ENCODE assay signal across 15 cellular contexts in genomic region chr3:133854264-133854663, GRCh38. TPM values are rescaled to one million over a fixed set of nuclear protein-coding genes. Genes with fewer than 3 reads are reported as not detected.
DNase-seq lines count a peak whose midpoint lies in the region; ATAC-seq, FAIRE-seq and TF ChIP-seq lines count a peak whose summit lies in the region.
"Had no signal": no experiment of that assay in that cellular context is flagged by ENCODE, and none has a peak within 500 bp of the region (broad histone marks: within the 10 kb centered on the region; RNA-seq: fewer than 3 reads in every experiment).

No MANE protein-coding gene starts in this region.

- no peak for TF ChIP-seq POLR2A in K562 (conservative IDR thresholded peaks at IDR 0.05)

- no peak for TF ChIP-seq CTCF in right atrium auricular region (IDR thresholded peaks at IDR 0.05)
- no peak for TF ChIP-seq CTCF in K562 (IDR thresholded peaks at IDR 0.05 in 2 of 3, conservative IDR thresholded peaks at IDR 0.05 in 1 of 3; ENCODE audit: insufficient read depth in 2 of 3, low read depth in 1 of 3, low read length in 3 of 3)

- H3K9me3 ChIP-seq in right atrium auricular region (no peaks in the 10 kb centered on the region), K562 (replicated peaks; ENCODE audit: control insufficient read depth, insufficient read depth, low read depth, low read length) (no peaks in the 10 kb centered on the region)
- H3K9me3 ChIP-seq: BLaER1 had no signal

- 40% methylated on average over 3 of the region's 3 CpGs for WGBS in K562 (ENCODE audit: insufficient coverage, low coverage, missing lambda C conversion rate)

- no peaks in the 10 kb centered on the region for H3K9me1 ChIP-seq in K562 (ENCODE audit: control insufficient read depth, insufficient read depth, low read length)

- 0 out of 2 replicates have a peak overlapping the region, but pooled peaks have one; percentile 9 for H2AFZ ChIP-seq in K562 (ENCODE audit: low read depth, low read length)

- no peak for ATAC-seq in K562
- ATAC-seq in HG02623 (IDR thresholded peaks at IDR 0.05; ENCODE audit: unreplicated experiment), result no peak

- H3K4me2 ChIP-seq in K562 (ENCODE audit: insufficient read depth, low read length), result no peak overlapping the region
- H3K4me2 ChIP-seq: BLaER1 had no signal

- in situ Hi-C loops in K562 (cut with MboI), result no loop called here

- intact Hi-C loops in cardiac septum (cut with DNase I) (no loop called here), K562 (cut with micrococcal nuclease) (no loop called here)

- H3K27ac ChIP-seq in right atrium auricular region (no peak overlapping the region), K562 (ENCODE audit: extremely low read depth, low read depth, low read length) (no peak overlapping the region)
- H3K27ac ChIP-seq: BLaER1, HL-60 had no signal

- H3K79me2 ChIP-seq in K562 (ENCODE audit: control insufficient read depth, insufficient read depth, low read length), result no peaks in the 10 kb centered on the region; the same call in 2 of the 3 replicates

- TF ChIP-seq RAD21 in K562 (CRISPR knock-in tag; conservative IDR thresholded peaks at IDR 0.05 in 1 of 2, IDR thresholded peaks at IDR 0.05 in 1 of 2), result no peak

- FAIRE-seq in K562 (lab: Jason Lieb, UNC), result no peak

- DNase-seq in cardiac septum (ENCODE audit: low spot score) (peak; percentile 22), right atrium auricular region (ENCODE audit: low spot score) (no peak), K562 (ENCODE audit: extremely low read depth in 1 of 4, low spot score in 3 of 4) (no peak), mesenteric fat pad (ENCODE audit: low spot score) (peak; percentile 33), SHP77 treated with DMSO at 0.1 percent for 48 hours (lab: John Stamatoyannopoulos, UW) (no peak), kidney glomerular epithelial cell (lab: John Stamatoyannopoulos, UW) (no peak)
- DNase-seq: 8988T; AML-193; CD4-positive, CD25-positive, alpha-beta regulatory T cell; DMS53; HCEC 1CT; HFFc6 had no signal

- H3K4me1 ChIP-seq in right atrium auricular region (peaks cover 0 to 20% of the 10 kb centered on the region in 2 donors), K562 (replicated peaks in 1 of 2; ENCODE audit: control insufficient read depth in 2 of 2, insufficient read depth in 2 of 2, low read length in 2 of 2) (peaks cover 23 to 63% of the 10 kb centered on the region in 2 experiments; a peak in 4 of 5 replicates)

- no peaks in the 10 kb centered on the region for H3K27me3 ChIP-seq in right atrium auricular region
- H3K27me3 ChIP-seq in K562 (ENCODE audit: control insufficient read depth in 2 of 2, insufficient read depth in 2 of 2, low read length in 2 of 2), result no peaks in the 10 kb centered on the region
- H3K27me3 ChIP-seq: BLaER1 had no signal

- no peaks in the 10 kb centered on the region for H3K36me3 ChIP-seq in right atrium auricular region
- H3K36me3 ChIP-seq in K562 (ENCODE audit: control insufficient read depth, insufficient read depth, low read length), result no peaks in the 10 kb centered on the region
- H3K36me3 ChIP-seq: BLaER1 had no signal

- no peak overlapping the region for H3K4me3 ChIP-seq in right atrium auricular region
- H3K4me3 ChIP-seq in K562, result no peak overlapping the region
- H3K4me3 ChIP-seq: BLaER1 had no signal

- CTCF ChIA-PET in K562 (lab: Yijun Ruan, JAX; ENCODE audit: low intra/inter-chr PET ratio), result no interaction called here

- 0 out of 4 replicates have a peak overlapping the region, but pooled peaks of 1 of the 2 experiments have one; percentile 37 for H3K9ac ChIP-seq in K562 (ENCODE audit: insufficient read depth in 1 of 2, low read depth in 2 of 2, low read length in 2 of 2)
- H3K9ac ChIP-seq: BLaER1 had no signal

- no peak for TF ChIP-seq EP300 in K562 (IDR thresholded peaks at IDR 0.05; ENCODE audit: low read length)

- no TSS peak for BruUV-seq in K562 (replicated peaks; lab: Mats Ljungman, UMichigan)

- POLR2A ChIA-PET in K562 (lab: Yijun Ruan, JAX), result interaction anchor here (0.7 to 1.9 kb wide), 5 partner anchors 11 to 39 kb away, joined by 3 to 5 read pairs (median 4); no protein-coding TSS in a partner anchor

- H4K20me1 ChIP-seq in K562 (replicated peaks; ENCODE audit: control insufficient read depth, insufficient read depth, low read length), result no peaks in the 10 kb centered on the region
- H4K20me1 ChIP-seq: BLaER1 had no signal

TF ChIP-seq in K562, 482 proteins besides CTCF, POLR2A, EP300 and RAD21 (continues in another document):
- TF ChIP-seq NKRF (IDR thresholded peaks at IDR 0.05; ENCODE audit: borderline replicate concordance), result no peak
- no peak for TF ChIP-seq TBP (optimal IDR thresholded peaks at IDR 0.05; ENCODE audit: low read depth, low read length)
- TF ChIP-seq KLF13 (tag; IDR thresholded peaks at IDR 0.05; ENCODE audit: borderline replicate concordance, low read depth), result no peak
- TF ChIP-seq HDGF (IDR thresholded peaks at IDR 0.05), result no peak
- no peak for TF ChIP-seq ZNF12 (CRISPR knock-in tag; IDR thresholded peaks at IDR 0.05)

RNA-seq across cellular contexts. Expression of gene RAB6B, which starts 41.4 kb away (rescaled TPM):
- 42.4 TPM for total RNA-seq in cardiac septum
- 10 to 100 TPM in 1 of 2 donors, 1 to 10 TPM in 1; 9.5 to 11.5 TPM for total RNA-seq in right atrium auricular region
- total RNA-seq in K562 (2011; cell fraction: chromatin; rRNA removed; ENCODE audit: low replicate concordance), result 4.9 and 6.7 TPM in 2 replicates
- 3.8 and 5.0 TPM in 2 replicates for total RNA-seq in K562 (2011; cell fraction: nucleolus; rRNA removed)
- total RNA-seq in K562 (2011; cell fraction: nucleoplasm; rRNA removed), result 5.4 and 9.9 TPM in 2 replicates
- 0.82 and 0.98 TPM in 2 replicates for total RNA-seq in K562 (2014; rRNA removed)
- 1.5 and 1.7 TPM in 2 replicates for total RNA-seq in K562 (2014; rRNA removed; fragmentation: Illumina TruSeq; extraction: Trizol)
- total RNA-seq in K562 (2015; rRNA removed; fragmentation: Illumina TruSeq; extraction: Trizol), result 0.69 and 1.4 TPM in 2 replicates
- total RNA-seq in K562 (2021), result 9.8 and 11.4 TPM in 2 replicates
- 11.3 and 18.1 TPM in 2 replicates for polyA plus RNA-seq in K562 (2011; rRNA removed)
- 11.5 and 18.2 TPM in 2 replicates for polyA plus RNA-seq in K562 (2011; cell fraction: cytosol; rRNA removed)
- polyA plus RNA-seq in K562 (2011; cell fraction: nucleus; rRNA removed), result 12.1 and 16.6 TPM in 2 replicates
- polyA plus RNA-seq in K562 (2012), result 6.3 and 12.8 TPM in 2 replicates
- polyA plus RNA-seq in K562 (2014; fragmentation: Illumina TruSeq; extraction: Trizol), result 5.2 and 6.3 TPM in 2 replicates
- polyA plus RNA-seq in K562 (2014; fragmentation: Nextera tagmentation; extraction: Ambion mirVana), result under 1 TPM; 0.60 to 0.97 TPM
- polyA plus RNA-seq in K562 (2014; rRNA removed), result 3.0 and 6.7 TPM in 2 replicates
- 12.7 and 20.1 TPM in 2 replicates for polyA minus RNA-seq in K562 (2011; rRNA and poly(A)+ RNA removed)
- polyA minus RNA-seq in K562 (2011; cell fraction: cytosol; rRNA and poly(A)+ RNA removed), result 6.1 and 8.3 TPM in 2 replicates
- 4.3 and 4.7 TPM in 2 replicates for polyA minus RNA-seq in K562 (2011; cell fraction: nucleus; rRNA and poly(A)+ RNA removed)
- total RNA-seq in mesenteric fat pad, result 64.8 TPM

RNA-seq across cellular contexts. Expression of gene SRPRB, which starts 48.6 kb away (rescaled TPM):
- total RNA-seq in cardiac septum (27.6 TPM), right atrium auricular region (10 to 100 TPM; 16.4 to 24.8 TPM), K562 (2014; rRNA removed) (37.7 and 41.9 TPM in 2 replicates), K562 (2014; rRNA removed; fragmentation: Illumina TruSeq; extraction: Trizol) (59.5 and 64.5 TPM in 2 replicates), K562 (2015; rRNA removed; fragmentation: Illumina TruSeq; extraction: Trizol) (37.2 and 41.4 TPM in 2 replicates), K562 (2021) (57.3 and 60.9 TPM in 2 replicates), mesenteric fat pad (58.9 TPM)
- 42.7 and 49.1 TPM in 2 replicates for total RNA-seq in K562 (2011; cell fraction: chromatin; rRNA removed; ENCODE audit: low replicate concordance)
- 52.2 and 60.0 TPM in 2 replicates for total RNA-seq in K562 (2011; cell fraction: nucleolus; rRNA removed)
- 75.3 and 87.6 TPM in 2 replicates for total RNA-seq in K562 (2011; cell fraction: nucleoplasm; rRNA removed)
- polyA plus RNA-seq in K562 (2011; rRNA removed) (48.6 and 66.0 TPM in 2 replicates), K562 (2014; fragmentation: Illumina TruSeq; extraction: Trizol) (43.8 and 51.1 TPM in 2 replicates), K562 (2014; fragmentation: Nextera tagmentation; extraction: Ambion mirVana) (10 to 100 TPM; 29.5 to 37.5 TPM), K562 (2014; rRNA removed) (37.2 and 48.4 TPM in 2 replicates)
- 46.2 and 52.0 TPM in 2 replicates for polyA plus RNA-seq in K562 (2011; cell fraction: cytosol; rRNA removed)
- polyA plus RNA-seq in K562 (2011; cell fraction: nucleus; rRNA removed), result 23.6 and 28.6 TPM in 2 replicates
- 37.4 and 49.1 TPM in 2 replicates for polyA plus RNA-seq in K562 (2012)
- polyA minus RNA-seq in K562 (2011; rRNA and poly(A)+ RNA removed), result 84.1 and 107 TPM in 2 replicates
- polyA minus RNA-seq in K562 (2011; cell fraction: cytosol; rRNA and poly(A)+ RNA removed), result 36.2 and 65.5 TPM in 2 replicates
- 12.9 and 23.4 TPM in 2 replicates for polyA minus RNA-seq in K562 (2011; cell fraction: nucleus; rRNA and poly(A)+ RNA removed)

Comparison
In these comparisons a context has a peak if more than half of its experiments do, and no peak if none do; other contexts are left out.
1. DNase-seq: peak in cardiac septum (single experiment) and mesenteric fat pad (single experiment); none in right atrium auricular region (single experiment), K562 (0 of 4), SHP77 treated with DMSO at 0.1 percent for 48 hours (single experiment) and kidney glomerular epithelial cell (single experiment).